18 cellular contexts compared by ENCODE assay signal in the genomic region with DNA sequence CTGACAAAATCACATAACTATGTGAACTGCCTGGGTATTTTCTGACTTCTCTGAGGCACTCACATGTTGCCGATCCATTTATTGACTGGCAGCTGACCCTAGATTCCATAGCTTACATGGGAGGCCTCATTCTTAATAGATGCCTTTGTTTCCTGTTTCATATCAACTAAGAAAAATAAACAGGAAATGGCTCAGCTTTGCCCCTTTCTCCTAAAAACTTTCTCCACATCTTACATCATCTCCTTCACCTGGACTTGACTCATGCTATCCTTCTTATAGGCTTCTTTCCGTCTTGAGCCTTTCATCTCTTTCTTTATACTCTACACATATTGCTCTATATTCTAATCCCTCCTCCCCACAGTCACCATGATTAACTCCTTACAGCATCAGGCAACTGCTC. TPM values are rescaled to one million over a fixed set of nuclear protein-coding genes. Genes with fewer than 3 reads are reported as not detected.
"Had no signal": no experiment of that assay in that cellular context is flagged by ENCODE, and none has a peak within 500 bp of the region (broad histone marks: within the 10 kb centered on the region; RNA-seq: fewer than 3 reads in every experiment).

No MANE protein-coding gene starts in this region.

- H3K4me3 ChIP-seq: breast epithelium, esophagus muscularis mucosa, thoracic aorta had no signal

- H3K4me3 Mint-ChIP-seq: activated naive CD8-positive, alpha-beta T cell treated with anti-CD3 and anti-CD28 coated beads, Interleukin-2, amount 50 U/mL, for 24 hours; nephron; stimulated activated effector memory CD8-positive, alpha-beta T cell treated with anti-CD3 and anti-CD28 coated beads, Interleukin-12 subunit alpha, Interleukin-12 subunit beta, amount 100 ng/mL, for 72 hours; T-helper 2 cell treated with Interferon-gamma antibody and Interleukin-4, amounts not matched to agents 5 μg/mL and 100 μg/mL, for 36 hours had no signal

- H3K9me3 ChIP-seq: breast epithelium, esophagus muscularis mucosa, thoracic aorta had no signal

- H3K36me3 ChIP-seq: thoracic aorta had no signal

- H3K4me1 ChIP-seq: breast epithelium had no signal

- H3K9me3 Mint-ChIP-seq: activated naive CD8-positive, alpha-beta T cell treated with anti-CD3 and anti-CD28 coated beads, Interleukin-2, amount 50 U/mL, for 24 hours; nephron; stimulated activated effector memory CD8-positive, alpha-beta T cell treated with anti-CD3 and anti-CD28 coated beads, Interleukin-12 subunit alpha, Interleukin-12 subunit beta, amount 100 ng/mL, for 72 hours; T-helper 2 cell treated with Interferon-gamma antibody and Interleukin-4, amounts not matched to agents 5 μg/mL and 100 μg/mL, for 36 hours had no signal

- ATAC-seq: activated naive CD8-positive, alpha-beta T cell treated with anti-CD3 and anti-CD28 coated beads, Interleukin-2, amount 50 U/mL, for 24 hours; stimulated activated effector memory CD8-positive, alpha-beta T cell treated with anti-CD3 and anti-CD28 coated beads, Interleukin-12 subunit alpha, Interleukin-12 subunit beta, amount 100 ng/mL, for 72 hours had no signal

- H3K27ac ChIP-seq: breast epithelium, esophagus muscularis mucosa, thoracic aorta had no signal

- H3K4me1 Mint-ChIP-seq: nephron had no signal

- H3K27me3 Mint-ChIP-seq: activated naive CD8-positive, alpha-beta T cell treated with anti-CD3 and anti-CD28 coated beads, Interleukin-2, amount 50 U/mL, for 24 hours had no signal

- DNase-seq: activated naive CD4-positive, alpha-beta T cell treated with Interleukin-2 at 50 U/mL for 16 hours; activated naive CD8-positive, alpha-beta T cell treated with anti-CD3 and anti-CD28 coated beads, Interleukin-2, amount 50 U/mL, for 24 hours; aorta; glutamatergic neuron; hypothalamus; nucleus accumbens; posterior cingulate gyrus; retina had no signal

- H3K36me3 Mint-ChIP-seq: stimulated activated effector memory CD8-positive, alpha-beta T cell treated with anti-CD3 and anti-CD28 coated beads, Interleukin-12 subunit alpha, Interleukin-12 subunit beta, amount 100 ng/mL, for 72 hours had no signal

- H3K27me3 ChIP-seq: breast epithelium, esophagus muscularis mucosa had no signal

- H3K27ac Mint-ChIP-seq: activated naive CD8-positive, alpha-beta T cell treated with anti-CD3 and anti-CD28 coated beads, Interleukin-2, amount 50 U/mL, for 24 hours; nephron; stimulated activated effector memory CD8-positive, alpha-beta T cell treated with anti-CD3 and anti-CD28 coated beads, Interleukin-12 subunit alpha, Interleukin-12 subunit beta, amount 100 ng/mL, for 72 hours; T-helper 2 cell treated with Interferon-gamma antibody and Interleukin-4, amounts not matched to agents 5 μg/mL and 100 μg/mL, for 36 hours had no signal

RNA-seq across cellular contexts. Expression of a gene that starts 58.2 kb away (rescaled TPM):
- total RNA-seq: activated CD8-positive, alpha-beta memory T cell treated with anti-CD3 and anti-CD28 coated beads for 36 hours; aorta; breast epithelium; esophagus muscularis mucosa; fibroblast of villous mesenchyme; lower leg skin; thoracic aorta; ureter had no signal
- polyA plus RNA-seq: aorta had no signal
